Comparison of ENCODE assay signal across 1 cellular context in the genomic region with DNA sequence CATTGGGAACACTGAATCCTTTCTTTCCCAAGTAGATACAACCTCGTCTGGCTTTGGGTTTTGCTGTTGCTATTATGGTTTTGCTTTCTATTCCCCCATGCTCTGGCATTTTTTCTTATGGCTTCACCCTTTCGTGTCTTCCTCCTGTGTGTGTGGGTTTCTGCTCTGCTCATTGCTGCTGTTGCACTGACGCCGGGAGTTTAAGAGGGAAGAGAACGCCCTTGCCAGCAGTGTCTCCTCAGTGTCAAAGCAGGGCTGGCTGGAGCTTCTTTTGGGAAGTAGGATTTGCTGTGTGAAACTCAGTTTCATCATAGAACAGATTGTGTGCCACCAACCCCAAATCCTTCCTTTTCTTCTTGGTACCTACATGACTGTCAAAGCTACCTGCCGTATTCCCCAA.
TF ChIP-seq lines count a peak whose summit lies in the region.

No MANE protein-coding gene starts in this region.

TF ChIP-seq in GM12891, 5 proteins besides CTCF, POLR2A, EP300 and RAD21 (continued from another document):
- TF ChIP-seq SPI1 (IDR thresholded peaks at IDR 0.05; ENCODE audit: low read depth, low read length) (no peak), TAF1 (IDR thresholded peaks at IDR 0.05; ENCODE audit: low read depth, low read length) (no peak), POU2F2 (IDR thresholded peaks at IDR 0.05; ENCODE audit: low read depth, low read length) (no peak)
